Comparison of ENCODE assay signal across 2 cellular contexts in the genomic region with DNA sequence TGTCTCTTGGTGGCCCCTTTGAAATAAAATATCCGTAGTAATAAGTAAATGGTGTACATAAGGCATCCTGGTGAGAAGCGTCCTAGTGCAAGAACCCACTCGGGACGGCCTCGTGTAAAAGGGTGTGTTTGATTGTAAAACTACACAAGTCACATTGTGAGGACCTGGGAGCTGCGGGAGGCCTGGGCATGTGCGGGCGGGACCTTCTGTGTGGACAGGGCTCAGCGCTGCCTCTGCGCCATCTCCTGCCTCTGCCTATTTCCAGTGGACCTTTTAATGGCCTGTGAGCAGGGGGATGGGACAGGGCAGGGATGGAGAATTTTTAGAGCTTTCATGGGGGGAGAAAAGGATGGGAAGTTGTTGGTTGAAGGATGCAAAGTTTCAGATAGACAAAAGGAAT.
TF ChIP-seq lines count a peak whose summit lies in the region.

No MANE protein-coding gene starts in this region.

TF ChIP-seq in WTC11, 78 proteins besides CTCF, POLR2A, EP300 and RAD21 (continues in another document):
- TF ChIP-seq, protein P1, sequence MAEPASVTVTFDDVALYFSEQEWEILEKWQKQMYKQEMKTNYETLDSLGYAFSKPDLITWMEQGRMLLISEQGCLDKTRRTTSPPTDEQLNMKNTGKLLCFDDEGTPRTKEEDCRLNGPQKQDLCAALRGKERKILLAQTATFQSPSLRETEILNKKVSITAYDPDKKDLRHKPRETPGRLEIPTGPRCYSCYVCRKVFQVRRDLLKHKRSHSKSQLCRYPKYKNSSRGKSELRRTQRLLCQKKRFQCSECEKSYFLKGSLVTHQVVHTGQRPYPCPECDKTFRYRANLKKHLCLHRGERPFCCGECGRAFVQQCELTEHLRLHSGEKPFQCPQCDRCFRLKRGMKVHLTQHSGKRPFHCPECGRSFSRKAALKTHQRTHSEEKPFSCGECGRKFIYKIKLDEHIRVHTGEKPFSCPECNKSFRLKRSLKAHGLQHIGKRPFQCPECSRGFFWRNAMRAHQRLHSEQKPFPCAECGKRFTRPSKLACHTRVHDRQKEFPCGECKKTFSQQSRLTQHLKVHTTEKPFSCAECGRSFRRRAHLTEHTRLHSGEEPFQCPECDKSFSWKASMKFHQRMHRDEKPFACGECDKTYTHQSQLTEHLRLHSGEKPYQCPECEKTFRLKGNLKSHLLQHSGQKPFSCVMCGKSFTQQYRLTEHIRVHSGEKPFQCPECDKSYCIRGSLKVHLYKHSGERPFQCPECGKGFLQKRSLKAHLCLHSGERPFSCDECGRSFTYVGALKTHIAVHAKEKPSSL (CRISPR knock-in tag; conservative IDR thresholded peaks at IDR 0.05): no peak
- TF ChIP-seq ESRRA (CRISPR knock-in tag; IDR thresholded peaks at IDR 0.05; ENCODE audit: borderline replicate concordance) (no peak), NFYB (CRISPR knock-in tag; conservative IDR thresholded peaks at IDR 0.05; ENCODE audit: low read depth) (no peak), ZNF232 (CRISPR knock-in tag; IDR thresholded peaks at IDR 0.05) (no peak)
- TF ChIP-seq, protein P2, sequence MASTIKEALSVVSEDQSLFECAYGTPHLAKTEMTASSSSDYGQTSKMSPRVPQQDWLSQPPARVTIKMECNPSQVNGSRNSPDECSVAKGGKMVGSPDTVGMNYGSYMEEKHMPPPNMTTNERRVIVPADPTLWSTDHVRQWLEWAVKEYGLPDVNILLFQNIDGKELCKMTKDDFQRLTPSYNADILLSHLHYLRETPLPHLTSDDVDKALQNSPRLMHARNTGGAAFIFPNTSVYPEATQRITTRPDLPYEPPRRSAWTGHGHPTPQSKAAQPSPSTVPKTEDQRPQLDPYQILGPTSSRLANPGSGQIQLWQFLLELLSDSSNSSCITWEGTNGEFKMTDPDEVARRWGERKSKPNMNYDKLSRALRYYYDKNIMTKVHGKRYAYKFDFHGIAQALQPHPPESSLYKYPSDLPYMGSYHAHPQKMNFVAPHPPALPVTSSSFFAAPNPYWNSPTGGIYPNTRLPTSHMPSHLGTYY (CRISPR knock-in tag; IDR thresholded peaks at IDR 0.05): no peak
- TF ChIP-seq, protein P3, sequence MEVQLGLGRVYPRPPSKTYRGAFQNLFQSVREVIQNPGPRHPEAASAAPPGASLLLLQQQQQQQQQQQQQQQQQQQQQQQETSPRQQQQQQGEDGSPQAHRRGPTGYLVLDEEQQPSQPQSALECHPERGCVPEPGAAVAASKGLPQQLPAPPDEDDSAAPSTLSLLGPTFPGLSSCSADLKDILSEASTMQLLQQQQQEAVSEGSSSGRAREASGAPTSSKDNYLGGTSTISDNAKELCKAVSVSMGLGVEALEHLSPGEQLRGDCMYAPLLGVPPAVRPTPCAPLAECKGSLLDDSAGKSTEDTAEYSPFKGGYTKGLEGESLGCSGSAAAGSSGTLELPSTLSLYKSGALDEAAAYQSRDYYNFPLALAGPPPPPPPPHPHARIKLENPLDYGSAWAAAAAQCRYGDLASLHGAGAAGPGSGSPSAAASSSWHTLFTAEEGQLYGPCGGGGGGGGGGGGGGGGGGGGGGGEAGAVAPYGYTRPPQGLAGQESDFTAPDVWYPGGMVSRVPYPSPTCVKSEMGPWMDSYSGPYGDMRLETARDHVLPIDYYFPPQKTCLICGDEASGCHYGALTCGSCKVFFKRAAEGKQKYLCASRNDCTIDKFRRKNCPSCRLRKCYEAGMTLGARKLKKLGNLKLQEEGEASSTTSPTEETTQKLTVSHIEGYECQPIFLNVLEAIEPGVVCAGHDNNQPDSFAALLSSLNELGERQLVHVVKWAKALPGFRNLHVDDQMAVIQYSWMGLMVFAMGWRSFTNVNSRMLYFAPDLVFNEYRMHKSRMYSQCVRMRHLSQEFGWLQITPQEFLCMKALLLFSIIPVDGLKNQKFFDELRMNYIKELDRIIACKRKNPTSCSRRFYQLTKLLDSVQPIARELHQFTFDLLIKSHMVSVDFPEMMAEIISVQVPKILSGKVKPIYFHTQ (CRISPR knock-in tag; IDR thresholded peaks at IDR 0.05): no peak
- TF ChIP-seq, protein P4, sequence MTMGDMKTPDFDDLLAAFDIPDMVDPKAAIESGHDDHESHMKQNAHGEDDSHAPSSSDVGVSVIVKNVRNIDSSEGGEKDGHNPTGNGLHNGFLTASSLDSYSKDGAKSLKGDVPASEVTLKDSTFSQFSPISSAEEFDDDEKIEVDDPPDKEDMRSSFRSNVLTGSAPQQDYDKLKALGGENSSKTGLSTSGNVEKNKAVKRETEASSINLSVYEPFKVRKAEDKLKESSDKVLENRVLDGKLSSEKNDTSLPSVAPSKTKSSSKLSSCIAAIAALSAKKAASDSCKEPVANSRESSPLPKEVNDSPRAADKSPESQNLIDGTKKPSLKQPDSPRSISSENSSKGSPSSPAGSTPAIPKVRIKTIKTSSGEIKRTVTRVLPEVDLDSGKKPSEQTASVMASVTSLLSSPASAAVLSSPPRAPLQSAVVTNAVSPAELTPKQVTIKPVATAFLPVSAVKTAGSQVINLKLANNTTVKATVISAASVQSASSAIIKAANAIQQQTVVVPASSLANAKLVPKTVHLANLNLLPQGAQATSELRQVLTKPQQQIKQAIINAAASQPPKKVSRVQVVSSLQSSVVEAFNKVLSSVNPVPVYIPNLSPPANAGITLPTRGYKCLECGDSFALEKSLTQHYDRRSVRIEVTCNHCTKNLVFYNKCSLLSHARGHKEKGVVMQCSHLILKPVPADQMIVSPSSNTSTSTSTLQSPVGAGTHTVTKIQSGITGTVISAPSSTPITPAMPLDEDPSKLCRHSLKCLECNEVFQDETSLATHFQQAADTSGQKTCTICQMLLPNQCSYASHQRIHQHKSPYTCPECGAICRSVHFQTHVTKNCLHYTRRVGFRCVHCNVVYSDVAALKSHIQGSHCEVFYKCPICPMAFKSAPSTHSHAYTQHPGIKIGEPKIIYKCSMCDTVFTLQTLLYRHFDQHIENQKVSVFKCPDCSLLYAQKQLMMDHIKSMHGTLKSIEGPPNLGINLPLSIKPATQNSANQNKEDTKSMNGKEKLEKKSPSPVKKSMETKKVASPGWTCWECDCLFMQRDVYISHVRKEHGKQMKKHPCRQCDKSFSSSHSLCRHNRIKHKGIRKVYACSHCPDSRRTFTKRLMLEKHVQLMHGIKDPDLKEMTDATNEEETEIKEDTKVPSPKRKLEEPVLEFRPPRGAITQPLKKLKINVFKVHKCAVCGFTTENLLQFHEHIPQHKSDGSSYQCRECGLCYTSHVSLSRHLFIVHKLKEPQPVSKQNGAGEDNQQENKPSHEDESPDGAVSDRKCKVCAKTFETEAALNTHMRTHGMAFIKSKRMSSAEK (CRISPR knock-in tag; IDR thresholded peaks at IDR 0.05; ENCODE audit: borderline replicate concordance): no peak
- TF ChIP-seq, protein P5, sequence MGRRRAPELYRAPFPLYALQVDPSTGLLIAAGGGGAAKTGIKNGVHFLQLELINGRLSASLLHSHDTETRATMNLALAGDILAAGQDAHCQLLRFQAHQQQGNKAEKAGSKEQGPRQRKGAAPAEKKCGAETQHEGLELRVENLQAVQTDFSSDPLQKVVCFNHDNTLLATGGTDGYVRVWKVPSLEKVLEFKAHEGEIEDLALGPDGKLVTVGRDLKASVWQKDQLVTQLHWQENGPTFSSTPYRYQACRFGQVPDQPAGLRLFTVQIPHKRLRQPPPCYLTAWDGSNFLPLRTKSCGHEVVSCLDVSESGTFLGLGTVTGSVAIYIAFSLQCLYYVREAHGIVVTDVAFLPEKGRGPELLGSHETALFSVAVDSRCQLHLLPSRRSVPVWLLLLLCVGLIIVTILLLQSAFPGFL (CRISPR knock-in tag; IDR thresholded peaks at IDR 0.05; ENCODE audit: borderline replicate concordance): no peak

TF ChIP-seq in H1, 55 proteins besides CTCF, POLR2A, EP300 and RAD21:
- TF ChIP-seq YY1 (IDR thresholded peaks at IDR 0.05; ENCODE audit: low read depth, low read length): no peak
- TF ChIP-seq CHD1 (IDR thresholded peaks at IDR 0.05; ENCODE audit: low read depth, low read length): no peak
- no peak for TF ChIP-seq JUND (IDR thresholded peaks at IDR 0.05; ENCODE audit: low read length)
- no peak for TF ChIP-seq HDAC6 (IDR thresholded peaks at IDR 0.05; ENCODE audit: low read depth, low read length)
- TF ChIP-seq TAF1 (IDR thresholded peaks at IDR 0.05; ENCODE audit: low read depth, low read length): no peak
- TF ChIP-seq TEAD4 (IDR thresholded peaks at IDR 0.05; ENCODE audit: low read depth, low read length): no peak
- TF ChIP-seq GABPA (IDR thresholded peaks at IDR 0.05; ENCODE audit: borderline replicate concordance, insufficient read depth, low read length): no peak
- TF ChIP-seq PHF8 (conservative IDR thresholded peaks at IDR 0.05; ENCODE audit: low read depth, low read length): no peak
TF ChIP-seq in H1: peak in this region for 0.
